In genomic region chr20:36526521-36527011, GRCh38 we compare ENCODE assay signal across 1 cellular context.
TF ChIP-seq lines count a peak whose summit lies in the region.

No MANE protein-coding gene starts in this region.

TF ChIP-seq in HEK293, 187 proteins besides CTCF, POLR2A, EP300 and RAD21 (continued from another document):
- TF ChIP-seq ZNF148 (tag by site-specific recombination; IDR thresholded peaks at IDR 0.05; ENCODE audit: borderline replicate concordance), result no peak
- TF ChIP-seq ZNF155 (tag by site-specific recombination; IDR thresholded peaks at IDR 0.05), result no peak
- TF ChIP-seq ZNF214 (tag by site-specific recombination; IDR thresholded peaks at IDR 0.05; ENCODE audit: borderline replicate concordance), result no peak
